In the genomic region with DNA sequence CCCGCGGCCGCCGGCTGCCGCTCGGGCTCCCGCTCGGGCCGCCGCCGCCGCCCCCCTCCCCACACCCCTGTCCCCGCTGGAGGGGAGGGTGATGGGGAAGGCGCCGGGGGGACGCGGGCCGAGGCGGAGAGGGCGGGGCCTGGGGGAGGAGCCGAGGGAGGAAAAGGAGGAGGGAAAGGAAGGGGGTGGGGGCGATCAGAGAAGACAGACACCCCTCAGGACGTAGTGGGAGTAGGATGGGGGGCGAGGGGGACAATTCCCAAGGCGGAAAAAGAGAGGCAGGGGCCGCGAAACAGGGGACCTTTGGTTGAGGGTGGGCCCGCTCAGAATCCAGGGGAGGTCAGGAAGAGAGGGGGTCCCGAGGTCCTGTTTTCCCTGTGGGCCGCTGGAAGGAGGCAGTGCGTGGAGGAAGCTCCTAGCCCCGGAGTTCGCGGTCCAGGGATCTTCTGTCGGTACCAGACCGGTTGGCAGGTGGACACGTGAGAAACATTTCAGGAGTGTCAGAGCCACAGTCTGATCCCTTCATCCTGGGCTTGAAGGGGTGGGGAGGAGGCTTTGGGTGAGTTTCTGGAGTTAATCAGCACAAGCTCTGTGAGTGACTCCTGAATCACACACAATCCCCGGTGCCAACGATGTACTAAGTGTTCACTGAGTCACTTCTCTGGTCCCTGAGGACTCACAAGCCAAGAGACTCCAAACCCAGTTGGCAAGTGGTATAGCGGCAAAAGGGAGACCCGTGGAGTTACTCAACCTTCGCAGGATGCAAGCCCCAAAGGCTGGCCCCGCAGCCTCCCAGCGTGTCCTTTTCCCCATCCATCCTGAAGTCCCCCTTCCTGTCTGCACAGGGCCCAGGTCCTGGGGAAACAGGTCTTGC, we compare ENCODE assay signal across 8 cellular contexts. TPM values are rescaled to one million over a fixed set of nuclear protein-coding genes. Genes with fewer than 3 reads are reported as not detected.
DNase-seq lines count a peak whose midpoint lies in the region; ATAC-seq, FAIRE-seq and TF ChIP-seq lines count a peak whose summit lies in the region.

A gene with protein sequence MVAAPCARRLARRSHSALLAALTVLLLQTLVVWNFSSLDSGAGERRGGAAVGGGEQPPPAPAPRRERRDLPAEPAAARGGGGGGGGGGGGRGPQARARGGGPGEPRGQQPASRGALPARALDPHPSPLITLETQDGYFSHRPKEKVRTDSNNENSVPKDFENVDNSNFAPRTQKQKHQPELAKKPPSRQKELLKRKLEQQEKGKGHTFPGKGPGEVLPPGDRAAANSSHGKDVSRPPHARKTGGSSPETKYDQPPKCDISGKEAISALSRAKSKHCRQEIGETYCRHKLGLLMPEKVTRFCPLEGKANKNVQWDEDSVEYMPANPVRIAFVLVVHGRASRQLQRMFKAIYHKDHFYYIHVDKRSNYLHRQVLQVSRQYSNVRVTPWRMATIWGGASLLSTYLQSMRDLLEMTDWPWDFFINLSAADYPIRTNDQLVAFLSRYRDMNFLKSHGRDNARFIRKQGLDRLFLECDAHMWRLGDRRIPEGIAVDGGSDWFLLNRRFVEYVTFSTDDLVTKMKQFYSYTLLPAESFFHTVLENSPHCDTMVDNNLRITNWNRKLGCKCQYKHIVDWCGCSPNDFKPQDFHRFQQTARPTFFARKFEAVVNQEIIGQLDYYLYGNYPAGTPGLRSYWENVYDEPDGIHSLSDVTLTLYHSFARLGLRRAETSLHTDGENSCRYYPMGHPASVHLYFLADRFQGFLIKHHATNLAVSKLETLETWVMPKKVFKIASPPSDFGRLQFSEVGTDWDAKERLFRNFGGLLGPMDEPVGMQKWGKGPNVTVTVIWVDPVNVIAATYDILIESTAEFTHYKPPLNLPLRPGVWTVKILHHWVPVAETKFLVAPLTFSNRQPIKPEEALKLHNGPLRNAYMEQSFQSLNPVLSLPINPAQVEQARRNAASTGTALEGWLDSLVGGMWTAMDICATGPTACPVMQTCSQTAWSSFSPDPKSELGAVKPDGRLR (minus strand): TSS at position 90 of the 874 bp plus-strand sequence. CDS start 164 bp downstream, outside the sequence.

- no peak within 1 kb of the TSS for H3K9ac ChIP-seq in endothelial cell of umbilical vein (replicated peaks; ENCODE audit: extremely low read depth, insufficient read depth, low read length)

- no peak for TF ChIP-seq CTCF in Calu3 (IDR thresholded peaks at IDR 0.05; ENCODE audit: unreplicated experiment)
- no peak for TF ChIP-seq CTCF in activated CD8-positive, alpha-beta T cell treated with anti-CD3 and anti-CD28 coated beads for 36 hours (IDR thresholded peaks at IDR 0.05)
- no peak for TF ChIP-seq CTCF in endothelial cell of umbilical vein (IDR thresholded peaks at IDR 0.05; ENCODE audit: extremely low read depth in 1 of 2, insufficient read depth in 1 of 2, low read depth in 1 of 2, low read length in 2 of 2)
- no peak for TF ChIP-seq CTCF in mucosa of descending colon (IDR thresholded peaks at IDR 0.05)

- H3K79me2 ChIP-seq in endothelial cell of umbilical vein (ENCODE audit: control insufficient read depth, insufficient read depth, low read length) = no peaks in the 10 kb centered on the region

- H3K27ac Mint-ChIP-seq in Calu3 (ENCODE audit: unreplicated experiment) = peak within 1 kb of the TSS; percentile 30
- H3K27ac Mint-ChIP-seq in activated CD8-positive, alpha-beta T cell treated with anti-CD3 and anti-CD28 coated beads for 36 hours = peak within 1 kb of the TSS; percentile 61

- no peaks in the 10 kb centered on the region for H3K9me3 Mint-ChIP-seq in Calu3 (ENCODE audit: low read depth, unreplicated experiment)
- H3K9me3 Mint-ChIP-seq in activated CD8-positive, alpha-beta T cell treated with anti-CD3 and anti-CD28 coated beads for 36 hours = no peaks in the 10 kb centered on the region

- H3K4me3 ChIP-seq in endothelial cell of umbilical vein (replicated peaks in 1 of 3; ENCODE audit: insufficient read depth in 1 of 3, low read depth in 1 of 3, low read length in 3 of 3) = peak within 1 kb of the TSS in 2 of 3 experiments; percentile 8 to 28
- peak within 1 kb of the TSS; percentile 56 for H3K4me3 ChIP-seq in mucosa of descending colon

- no peak for FAIRE-seq in endothelial cell of umbilical vein (lab: Jason Lieb, UNC)

- H3K36me3 ChIP-seq in endothelial cell of umbilical vein (ENCODE audit: control insufficient read depth in 2 of 2, extremely low read depth in 1 of 2, insufficient read depth in 2 of 2, low read length in 2 of 2) (no peaks in the 10 kb centered on the region), mucosa of descending colon (ENCODE audit: low read depth) (no peaks in the 10 kb centered on the region)

- H3K9me3 ChIP-seq in endothelial cell of umbilical vein (replicated peaks; ENCODE audit: control insufficient read depth, insufficient read depth, low read length) = no peaks in the 10 kb centered on the region
- H3K9me3 ChIP-seq in mucosa of descending colon = no peaks in the 10 kb centered on the region

- H3K4me3 Mint-ChIP-seq in Calu3 (ENCODE audit: low read depth, unreplicated experiment) = peak within 1 kb of the TSS; percentile 74
- peak within 1 kb of the TSS; percentile 90 for H3K4me3 Mint-ChIP-seq in activated CD8-positive, alpha-beta T cell treated with anti-CD3 and anti-CD28 coated beads for 36 hours

- POLR2A ChIA-PET in activated CD8-positive, alpha-beta T cell treated with anti-CD3 and anti-CD28 coated beads for 36 hours (lab: Charles Lee) = no interaction called here
- POLR2A ChIA-PET in endothelial cell of umbilical vein (lab: Charles Lee) = no interaction called here

- H2AFZ ChIP-seq in endothelial cell of umbilical vein (ENCODE audit: low read depth, low read length) = peak within 1 kb of the TSS; percentile 62

- H3K27me3 ChIP-seq in endothelial cell of umbilical vein (ENCODE audit: control insufficient read depth in 2 of 2, insufficient read depth in 2 of 2, low read length in 2 of 2) = peaks cover 19 to 20% of the 10 kb centered on the region in 2 experiments

- H3K4me2 ChIP-seq in endothelial cell of umbilical vein (ENCODE audit: insufficient read depth, low read length) = peak within 1 kb of the TSS; percentile 38

- H3K4me1 Mint-ChIP-seq in Calu3 (ENCODE audit: low read depth, unreplicated experiment) = peaks cover 20% of the 10 kb centered on the region
- peaks cover 54% of the 10 kb centered on the region for H3K4me1 Mint-ChIP-seq in activated CD8-positive, alpha-beta T cell treated with anti-CD3 and anti-CD28 coated beads for 36 hours (ENCODE audit: low read depth)

- no peak for TF ChIP-seq POLR2A in endothelial cell of umbilical vein (IDR thresholded peaks at IDR 0.05; ENCODE audit: low read depth, low read length)

- H3K4me1 ChIP-seq in endothelial cell of umbilical vein (ENCODE audit: control insufficient read depth, extremely low read depth, insufficient read depth, low read length) (no peaks in the 10 kb centered on the region), mucosa of descending colon (ENCODE audit: low read depth) (peaks cover 36% of the 10 kb centered on the region)

- BruUV-seq in Calu3 (replicated peaks; lab: Mats Ljungman, UMichigan) = no TSS peak
- BruUV-seq in endothelial cell of umbilical vein (replicated peaks; lab: Mats Ljungman, UMichigan) = no TSS peak

- peaks cover 58% of the 10 kb centered on the region for H3K27me3 Mint-ChIP-seq in Calu3 (ENCODE audit: unreplicated experiment)
- peaks cover 2% of the 10 kb centered on the region for H3K27me3 Mint-ChIP-seq in activated CD8-positive, alpha-beta T cell treated with anti-CD3 and anti-CD28 coated beads for 36 hours

- peak; percentile 47 for ATAC-seq in activated CD8-positive, alpha-beta T cell treated with anti-CD3 and anti-CD28 coated beads for 36 hours
- ATAC-seq in mucosa of descending colon (peak; percentile 40), GM18858 (IDR thresholded peaks at IDR 0.05; ENCODE audit: unreplicated experiment) (no peak)

- CTCF ChIA-PET in Calu3 (lab: Charles Lee) = no interaction called here
- CTCF ChIA-PET in activated CD8-positive, alpha-beta T cell treated with anti-CD3 and anti-CD28 coated beads for 36 hours (lab: Charles Lee) = no interaction called here
- CTCF ChIA-PET in endothelial cell of umbilical vein (lab: Charles Lee) = no interaction called here

- no peaks in the 10 kb centered on the region for H4K20me1 ChIP-seq in endothelial cell of umbilical vein (replicated peaks; ENCODE audit: control insufficient read depth, extremely low read depth, insufficient read depth, low read length)

- intact Hi-C loops in Calu3 (cut with micrococcal nuclease; ENCODE audit: unreplicated experiment) = loop anchor here (1.0 kb wide), 1 partner anchor 266 kb away; no protein-coding TSS in a partner anchor
- intact Hi-C loops in activated CD8-positive, alpha-beta T cell treated with anti-CD3 and anti-CD28 coated beads for 36 hours (cut with micrococcal nuclease) = no loop called here
- intact Hi-C loops in endothelial cell of umbilical vein (cut with micrococcal nuclease) = no loop called here
- intact Hi-C loops in mucosa of descending colon (cut with DNase I, micrococcal nuclease) = no loop called here

- DNase-seq in Calu3 (peak; percentile 50), NCI-H1105 (lab: John Stamatoyannopoulos, UW) (peak; percentile 23), endothelial cell of umbilical vein (ENCODE audit: low read depth, low spot score) (no peak), mucosa of descending colon (peak; percentile 66 to 75 (median 71)), NCI-H2081 (lab: John Stamatoyannopoulos, UW) (no peak)
- peak; percentile 51 for DNase-seq in activated CD8-positive, alpha-beta T cell treated with anti-CD3 and anti-CD28 coated beads for 36 hours

- dilution Hi-C loops in endothelial cell of umbilical vein (cut with MboI; ENCODE audit: extremely low pct_ligation_motif_present, low sequenced_read_pairs) = no loop called here

- H3K27ac ChIP-seq in endothelial cell of umbilical vein (ENCODE audit: insufficient read depth, low read depth, low read length) (no peak within 1 kb of the TSS), temporal lobe (ENCODE audit: low read depth, low read length) (peak within 1 kb of the TSS; percentile 61)

- H3K9me1 ChIP-seq in endothelial cell of umbilical vein (replicated peaks; ENCODE audit: control insufficient read depth, extremely low read depth, insufficient read depth, low read length) = no peaks in the 10 kb centered on the region

- H3K36me3 Mint-ChIP-seq in Calu3 (ENCODE audit: insufficient read depth, unreplicated experiment) = peaks cover 25% of the 10 kb centered on the region
- peaks cover 2% of the 10 kb centered on the region for H3K36me3 Mint-ChIP-seq in activated CD8-positive, alpha-beta T cell treated with anti-CD3 and anti-CD28 coated beads for 36 hours (ENCODE audit: low read depth)

RNA-seq across cellular contexts. Expression of the gene that starts here (rescaled TPM):
- total RNA-seq in Calu3 (2022) (7.5 and 8.0 TPM in 2 replicates), endothelial cell of umbilical vein (0.78 and 2.9 TPM in 2 replicates), mucosa of descending colon (10 to 100 TPM; 23.1 to 44.0 (median 34.1) TPM), temporal lobe (24.1 TPM)
- 1 to 10 TPM; 7.3 to 8.9 TPM for total RNA-seq in activated CD8-positive, alpha-beta T cell treated with anti-CD3 and anti-CD28 coated beads for 36 hours
- 0.51 and 0.63 TPM in 2 replicates for polyA plus RNA-seq in endothelial cell of umbilical vein
- polyA plus RNA-seq in endothelial cell of umbilical vein (2011; cell fraction: cytosol; rRNA removed) = 0.48 and 0.49 TPM in 2 replicates
- 0.62 TPM in 2 replicates for polyA plus RNA-seq in endothelial cell of umbilical vein (2011; cell fraction: nucleus; rRNA removed)
- polyA plus RNA-seq in endothelial cell of umbilical vein (2012) = 0.01 and 0.05 TPM in 2 replicates
- 2.7 and 4.0 TPM in 2 replicates for polyA minus RNA-seq in endothelial cell of umbilical vein
- polyA minus RNA-seq in endothelial cell of umbilical vein (2011; cell fraction: cytosol; rRNA and poly(A)+ RNA removed) = not detected
- polyA minus RNA-seq in endothelial cell of umbilical vein (2011; cell fraction: nucleus; rRNA and poly(A)+ RNA removed) = 3.6 and 3.8 TPM in 2 replicates

Comparison
In these comparisons a context has a peak if more than half of its experiments do, and no peak if none do; other contexts are left out.
1. DNase-seq: peak in Calu3 (single experiment), NCI-H1105 (single experiment), activated CD8-positive, alpha-beta T cell treated with anti-CD3 and anti-CD28 coated beads for 36 hours (single experiment) and mucosa of descending colon (3 of 3); none in endothelial cell of umbilical vein (single experiment) and NCI-H2081 (0 of 2).